ENCODE assay signal across 17 cellular contexts in genomic region chr1:35605882-35606182, GRCh38. TPM values are rescaled to one million over a fixed set of nuclear protein-coding genes. Genes with fewer than 3 reads are reported as not detected.
DNase-seq lines count a peak whose midpoint lies in the region; ATAC-seq lines count a peak whose summit lies in the region.
"Had no signal": no experiment of that assay in that cellular context is flagged by ENCODE, and none has a peak within 500 bp of the region (broad histone marks: within the 10 kb centered on the region; RNA-seq: fewer than 3 reads in every experiment).

No MANE protein-coding gene starts in this region.

- H3K36me3 Mint-ChIP-seq in T-helper 17 cell (ENCODE audit: low read depth): peaks cover 3% of the 10 kb centered on the region
- H3K36me3 Mint-ChIP-seq in stimulated activated effector memory CD8-positive, alpha-beta T cell treated with anti-CD3 and anti-CD28 coated beads, Interleukin-12 subunit alpha, Interleukin-12 subunit beta, amount 100 ng/mL, for 72 hours: peaks cover 97% of the 10 kb centered on the region

- no peaks in the 10 kb centered on the region for H3K27me3 Mint-ChIP-seq in T-helper 17 cell
- H3K27me3 Mint-ChIP-seq: effector memory CD8-positive, alpha-beta T cell had no signal

- H3K27ac ChIP-seq in GM23248: no peak overlapping the region
- H3K27ac ChIP-seq: neutrophil had no signal

- H3K9me3 Mint-ChIP-seq in stimulated activated effector memory CD8-positive, alpha-beta T cell treated with anti-CD3 and anti-CD28 coated beads, Interleukin-12 subunit alpha, Interleukin-12 subunit beta, amount 100 ng/mL, for 72 hours: no peaks in the 10 kb centered on the region
- H3K9me3 Mint-ChIP-seq: effector memory CD8-positive, alpha-beta T cell had no signal

- peaks cover 48% of the 10 kb centered on the region for H3K79me2 ChIP-seq in GM23248 (ENCODE audit: insufficient read depth)

- H3K9me3 ChIP-seq in GM23248 (ENCODE audit: low read depth): no peaks in the 10 kb centered on the region
- no peaks in the 10 kb centered on the region for H3K9me3 ChIP-seq in T-helper 17 cell (ENCODE audit: control insufficient read depth, low read length, poor library complexity, severe bottlenecking)
- H3K9me3 ChIP-seq: neutrophil had no signal

- no peaks in the 10 kb centered on the region for H3K9me2 ChIP-seq in GM23248 (ENCODE audit: insufficient read depth)

- peak; percentile 36 for DNase-seq in GM23248
- no peak for DNase-seq in T-helper 17 cell
- DNase-seq in foreskin melanocyte: peak; percentile 95
- no peak for DNase-seq in stimulated activated effector memory CD8-positive, alpha-beta T cell treated with anti-CD3 and anti-CD28 coated beads, Interleukin-12 subunit alpha, Interleukin-12 subunit beta, amount 100 ng/mL, for 72 hours (ENCODE audit: low spot score in 2 of 2)
- DNase-seq in OCI-M1 (lab: John Stamatoyannopoulos, UW): no peak
- DNase-seq: amygdala; Calu3; effector memory CD8-positive, alpha-beta T cell; NCI-H1436 treated with DMSO at 0.1 percent for 48 hours; NCI-H510A treated with DMSO at 0.1 percent for 48 hours; Right ventricle myocardium superior had no signal

- peak overlapping the region; percentile 28 for H3K4me2 ChIP-seq in GM23248 (ENCODE audit: unreplicated experiment)

- no peaks in the 10 kb centered on the region for H3K27me3 ChIP-seq in GM23248 (replicated peaks; ENCODE audit: insufficient read depth)
- H3K27me3 ChIP-seq: neutrophil had no signal

- H3K9ac ChIP-seq in GM23248: no peak overlapping the region

- in situ Hi-C loops in GM23248 (cut with MboI): no loop called here

- H3K4me1 ChIP-seq in GM23248 (ENCODE audit: insufficient read depth): peaks cover 14% of the 10 kb centered on the region

- H4K20me1 ChIP-seq in GM23248 (ENCODE audit: insufficient read depth): no peaks in the 10 kb centered on the region

- no peak overlapping the region for H3K4me3 Mint-ChIP-seq in T-helper 17 cell
- H3K4me3 Mint-ChIP-seq in stimulated activated effector memory CD8-positive, alpha-beta T cell treated with anti-CD3 and anti-CD28 coated beads, Interleukin-12 subunit alpha, Interleukin-12 subunit beta, amount 100 ng/mL, for 72 hours: no peak overlapping the region
- H3K4me3 Mint-ChIP-seq: effector memory CD8-positive, alpha-beta T cell had no signal

- peaks cover 18% of the 10 kb centered on the region; the same call in 1 of the 2 replicates for H3F3A ChIP-seq in GM23248 (ENCODE audit: insufficient read depth)

- no peak overlapping the region for H3K4me3 ChIP-seq in GM23248
- H3K4me3 ChIP-seq: K562 had no signal

- H3K36me3 ChIP-seq in GM23248 (ENCODE audit: low read depth): peaks cover 60% of the 10 kb centered on the region

- ATAC-seq in T-helper 17 cell: no peak
- ATAC-seq in stimulated activated effector memory CD8-positive, alpha-beta T cell treated with anti-CD3 and anti-CD28 coated beads, Interleukin-12 subunit alpha, Interleukin-12 subunit beta, amount 100 ng/mL, for 72 hours: no peak
- ATAC-seq in GM21786 (IDR thresholded peaks at IDR 0.05; ENCODE audit: unreplicated experiment): no peak
- ATAC-seq in HG02623 (IDR thresholded peaks at IDR 0.05; ENCODE audit: unreplicated experiment): no peak
- ATAC-seq: effector memory CD8-positive, alpha-beta T cell; K562; left lobe of liver had no signal

- H3K27ac Mint-ChIP-seq in T-helper 17 cell: peak overlapping the region; percentile 65
- peak overlapping the region; percentile 78 for H3K27ac Mint-ChIP-seq in stimulated activated effector memory CD8-positive, alpha-beta T cell treated with anti-CD3 and anti-CD28 coated beads, Interleukin-12 subunit alpha, Interleukin-12 subunit beta, amount 100 ng/mL, for 72 hours

- WGBS in GM23248 (ENCODE audit: low coverage in 1 of 2, low lambda C conversion rate in 2 of 2, missing lambda C conversion rate in 2 of 2), 2 experiments: 75 to 77% methylated on average over 4 of the region's 4 CpGs

- H2AFZ ChIP-seq in GM23248: no peak overlapping the region

- peaks cover 8% of the 10 kb centered on the region for H3K4me1 Mint-ChIP-seq in T-helper 17 cell
- H3K4me1 Mint-ChIP-seq in stimulated activated effector memory CD8-positive, alpha-beta T cell treated with anti-CD3 and anti-CD28 coated beads, Interleukin-12 subunit alpha, Interleukin-12 subunit beta, amount 100 ng/mL, for 72 hours: peaks cover 8% of the 10 kb centered on the region

RNA-seq across cellular contexts. Expression of gene TFAP2E, which starts 32.7 kb away (rescaled TPM):
- not detected in 2 replicates for total RNA-seq in GM23248 (2014; rRNA removed; shearing (Covaris generic))
- 0.18 TPM in 1 of 2 replicates, not detected in the other for polyA plus RNA-seq in GM23248 (2016; fragmentation: Nextera tagmentation; extraction: Ambion mirVana)
- 1 to 10 TPM; 3.2 to 4.5 TPM for total RNA-seq in T-helper 17 cell
- total RNA-seq: glomerular endothelial cell had no signal

RNA-seq across cellular contexts. Expression of gene PSMB2, which starts 35.5 kb away (rescaled TPM):
- 25.3 and 29.0 TPM in 2 replicates for total RNA-seq in GM23248 (2014; rRNA removed; shearing (Covaris generic))
- 104 and 106 TPM in 2 replicates for polyA plus RNA-seq in GM23248 (2016; fragmentation: Nextera tagmentation; extraction: Ambion mirVana)
- total RNA-seq in T-helper 17 cell: 10 to 100 TPM; 27.4 to 30.5 TPM

RNA-seq across cellular contexts. Expression of gene NCDN, which starts 48.2 kb away (rescaled TPM):
- total RNA-seq in GM23248 (2014; rRNA removed; shearing (Covaris generic)): 34.1 and 39.7 TPM in 2 replicates
- 29.6 and 30.2 TPM in 2 replicates for polyA plus RNA-seq in GM23248 (2016; fragmentation: Nextera tagmentation; extraction: Ambion mirVana)
- 10 to 100 TPM; 23.8 to 26.2 TPM for total RNA-seq in T-helper 17 cell

RNA-seq across cellular contexts. Expression of gene KIAA0319L, which starts 48.6 kb away (rescaled TPM):
- 24.4 and 28.3 TPM in 2 replicates for total RNA-seq in GM23248 (2014; rRNA removed; shearing (Covaris generic))
- 16.6 and 18.1 TPM in 2 replicates for polyA plus RNA-seq in GM23248 (2016; fragmentation: Nextera tagmentation; extraction: Ambion mirVana)
- total RNA-seq in T-helper 17 cell: 10 to 100 TPM; 58.8 to 79.0 TPM

Comparison
In these comparisons a context has a peak if more than half of its experiments do, and no peak if none do; other contexts are left out.
1. DNase-seq: peak in GM23248 (single experiment) and foreskin melanocyte (single experiment); none in T-helper 17 cell (0 of 3), stimulated activated effector memory CD8-positive, alpha-beta T cell treated with anti-CD3 and anti-CD28 coated beads, Interleukin-12 subunit alpha, Interleukin-12 subunit beta, amount 100 ng/mL, for 72 hours (0 of 2) and OCI-M1 (single experiment).